9 cellular contexts compared by ENCODE assay signal in genomic region chr16:69444873-69445517, GRCh38. TPM values are rescaled to one million over a fixed set of nuclear protein-coding genes. Genes with fewer than 3 reads are reported as not detected.
DNase-seq lines count a peak whose midpoint lies in the region; ATAC-seq and TF ChIP-seq lines count a peak whose summit lies in the region.
"Had no signal": no experiment of that assay in that cellular context is flagged by ENCODE, and none has a peak within 500 bp of the region (broad histone marks: within the 10 kb centered on the region; RNA-seq: fewer than 3 reads in every experiment).

No MANE protein-coding gene starts in this region.

- H3K79me2 ChIP-seq in neural progenitor cell (ENCODE audit: low read depth), result peaks cover 72% of the 10 kb centered on the region

- peak overlapping the region; percentile 71 for H3K27ac ChIP-seq in BLaER1
- H3K27ac ChIP-seq in epithelial cell of prostate, result peak overlapping the region; percentile 51
- peak overlapping the region; percentile 60 for H3K27ac ChIP-seq in neural progenitor cell

- peak; percentile 25 for DNase-seq in RPMI7951 (ENCODE audit: low read depth)
- no peak for DNase-seq in epithelial cell of prostate (ENCODE audit: low read depth, low spot score)
- no peak for DNase-seq in neural progenitor cell (ENCODE audit: low spot score)
- no peak for DNase-seq in stimulated activated CD4-positive, alpha-beta T cell treated with anti-CD3 and anti-CD28 coated beads, Interleukin-4, amount 100 ng/mL, for 4 hours
- no peak for DNase-seq in NCI-H2081 treated with DMSO at 0.1 percent for 48 hours (lab: John Stamatoyannopoulos, UW)
- no peak for DNase-seq in activated gamma-delta T cell (lab: John Stamatoyannopoulos, UW)
- DNase-seq: kidney glomerular epithelial cell had no signal

- no peaks in the 10 kb centered on the region for H3K9me3 Mint-ChIP-seq in neural progenitor cell
- H3K9me3 Mint-ChIP-seq in stimulated activated memory B cell treated with anti-CD40 and anti-IgM and Interleukin-4, amounts not matched to agents 10 μg/mL and 1 μg/mL and 100 μg/mL, for 72 hours, result no peaks in the 10 kb centered on the region

- H3K4me2 ChIP-seq in BLaER1, result peak overlapping the region; percentile 81
- H3K4me2 ChIP-seq in neural progenitor cell, result no peak overlapping the region

- H3K9me3 ChIP-seq in BLaER1 (no peaks in the 10 kb centered on the region), neural progenitor cell (ENCODE audit: low read depth) (no peaks in the 10 kb centered on the region)

- H3K4me1 Mint-ChIP-seq in neural progenitor cell, result no peaks in the 10 kb centered on the region
- peaks cover 22% of the 10 kb centered on the region for H3K4me1 Mint-ChIP-seq in stimulated activated memory B cell treated with anti-CD40 and anti-IgM and Interleukin-4, amounts not matched to agents 10 μg/mL and 1 μg/mL and 100 μg/mL, for 72 hours

- H3K4me1 ChIP-seq in BLaER1 (peaks cover 25% of the 10 kb centered on the region), neural progenitor cell (no peaks in the 10 kb centered on the region)

- peak overlapping the region; percentile 59; the same call in 1 of the 2 replicates for H3K9ac ChIP-seq in BLaER1
- no peak overlapping the region for H3K9ac ChIP-seq in neural progenitor cell

- H3K4me3 ChIP-seq in BLaER1 (peak overlapping the region; percentile 46), neural progenitor cell (no peak overlapping the region)

- H3K27ac Mint-ChIP-seq in neural progenitor cell, result no peak overlapping the region
- H3K27ac Mint-ChIP-seq in stimulated activated memory B cell treated with anti-CD40 and anti-IgM and Interleukin-4, amounts not matched to agents 10 μg/mL and 1 μg/mL and 100 μg/mL, for 72 hours, result no peak overlapping the region

- no peaks in the 10 kb centered on the region for H3K27me3 Mint-ChIP-seq in neural progenitor cell (ENCODE audit: insufficient read depth, low read depth)
- H3K27me3 Mint-ChIP-seq in stimulated activated memory B cell treated with anti-CD40 and anti-IgM and Interleukin-4, amounts not matched to agents 10 μg/mL and 1 μg/mL and 100 μg/mL, for 72 hours, result no peaks in the 10 kb centered on the region

- H4K20me1 ChIP-seq in BLaER1 (peaks cover 10% of the 10 kb centered on the region), neural progenitor cell (ENCODE audit: low read depth) (peaks cover 13% of the 10 kb centered on the region)

- H3F3A ChIP-seq in neural progenitor cell (ENCODE audit: low read depth), result no peaks in the 10 kb centered on the region

- peaks cover 65% of the 10 kb centered on the region for H3K36me3 ChIP-seq in BLaER1
- no peaks in the 10 kb centered on the region for H3K36me3 ChIP-seq in neural progenitor cell

- no peak for TF ChIP-seq CTCF in neural progenitor cell (IDR thresholded peaks at IDR 0.05)

- ATAC-seq in stimulated activated memory B cell treated with anti-CD40 and anti-IgM and Interleukin-4, amounts not matched to agents 10 μg/mL and 1 μg/mL and 100 μg/mL, for 72 hours, result no peak

- H2AFZ ChIP-seq in neural progenitor cell (replicated peaks), result no peak overlapping the region

- H3K27me3 ChIP-seq in BLaER1, result no peaks in the 10 kb centered on the region
- no peaks in the 10 kb centered on the region for H3K27me3 ChIP-seq in neural progenitor cell

- H3K4me3 Mint-ChIP-seq in neural progenitor cell, result no peak overlapping the region
- H3K4me3 Mint-ChIP-seq in stimulated activated memory B cell treated with anti-CD40 and anti-IgM and Interleukin-4, amounts not matched to agents 10 μg/mL and 1 μg/mL and 100 μg/mL, for 72 hours, result no peak overlapping the region

- H3K36me3 Mint-ChIP-seq in neural progenitor cell, result peaks cover 14% of the 10 kb centered on the region
- peaks cover 28% of the 10 kb centered on the region for H3K36me3 Mint-ChIP-seq in stimulated activated memory B cell treated with anti-CD40 and anti-IgM and Interleukin-4, amounts not matched to agents 10 μg/mL and 1 μg/mL and 100 μg/mL, for 72 hours

RNA-seq across cellular contexts. Expression of gene CYB5B, which starts 20.6 kb away (rescaled TPM):
- 111 and 166 TPM in 2 replicates for total RNA-seq in RPMI7951 (2014; rRNA removed; shearing (Covaris generic))
- total RNA-seq in neural progenitor cell (ENCODE audit: low replicate concordance), result 67.9 and 108 TPM in 2 replicates

RNA-seq across cellular contexts. Expression of gene TERF2, which starts 59.2 kb away (rescaled TPM):
- 8.1 and 8.9 TPM in 2 replicates for total RNA-seq in RPMI7951 (2014; rRNA removed; shearing (Covaris generic))
- 26.8 and 57.5 TPM in 2 replicates for total RNA-seq in neural progenitor cell (ENCODE audit: low replicate concordance)
